Comparison of ENCODE assay signal across 8 cellular contexts in genomic region chr3:186783070-186783730, GRCh38. TPM values are rescaled to one million over a fixed set of nuclear protein-coding genes. Genes with fewer than 3 reads are reported as not detected.
DNase-seq lines count a peak whose midpoint lies in the region; ATAC-seq lines count a peak whose summit lies in the region.

Gene EIF4A2, plus strand, starts transcription at chr3:186783577. Its CDS starts 34 bp downstream, at chr3:186783611.

- peak within 1 kb of the TSS; percentile 92 to 97 for H3K4me3 Mint-ChIP-seq in activated T-cell treated with anti-CD3 and anti-CD28 coated beads, Interleukin-2, amount 50 U/mL, for 72 hours

- peak within 1 kb of the TSS; percentile 99 for H3K4me3 ChIP-seq in muscle layer of duodenum (ENCODE audit: low read depth in 1 of 2, low read length in 2 of 2)

- no peaks in the 10 kb centered on the region for H3K9me3 Mint-ChIP-seq in activated T-cell treated with anti-CD3 and anti-CD28 coated beads, Interleukin-2, amount 50 U/mL, for 72 hours

- DNase-seq in DMS53 treated with DMSO at 0.1 percent for 48 hours (lab: John Stamatoyannopoulos, UW; ENCODE audit: unreplicated experiment) (peak; percentile 63), Kasumi-1 (lab: John Stamatoyannopoulos, UW) (peak; percentile 74 to 82), RKO (ENCODE audit: low spot score) (peak; percentile 89)
- peak; percentile 94 for DNase-seq in activated T-cell treated with anti-CD3 and anti-CD28 coated beads, Interleukin-2, amount 50 U/mL, for 72 hours
- DNase-seq in stimulated activated CD8-positive, alpha-beta memory T cell treated with anti-CD3 and anti-CD28 coated beads, Interleukin-7, amount 100 ng/mL, for 1 hour (ENCODE audit: low read depth in 2 of 2): peak; percentile 80 to 82

- no peaks in the 10 kb centered on the region for H3K9me3 ChIP-seq in muscle layer of duodenum (ENCODE audit: control insufficient read depth in 1 of 2, low read length in 2 of 2)

- peaks cover 43% of the 10 kb centered on the region for H3K4me1 Mint-ChIP-seq in activated T-cell treated with anti-CD3 and anti-CD28 coated beads, Interleukin-2, amount 50 U/mL, for 72 hours (ENCODE audit: low read depth)

- no peaks in the 10 kb centered on the region for H3K27me3 ChIP-seq in muscle layer of duodenum (ENCODE audit: low read depth, low read length)

- H3K27ac ChIP-seq in muscle layer of duodenum (ENCODE audit: low read length): peak within 1 kb of the TSS; percentile 100

- H3K36me3 Mint-ChIP-seq in activated T-cell treated with anti-CD3 and anti-CD28 coated beads, Interleukin-2, amount 50 U/mL, for 72 hours (ENCODE audit: insufficient read depth in 2 of 2): peaks cover 36 to 51% of the 10 kb centered on the region in 2 donors

- H3K4me1 ChIP-seq in muscle layer of duodenum (ENCODE audit: control insufficient read depth in 1 of 2, insufficient read depth in 2 of 2, low read length in 2 of 2): peaks cover 30 to 37% of the 10 kb centered on the region in 2 donors

- no peaks in the 10 kb centered on the region for H3K27me3 Mint-ChIP-seq in activated T-cell treated with anti-CD3 and anti-CD28 coated beads, Interleukin-2, amount 50 U/mL, for 72 hours (ENCODE audit: low read depth)

- H3K36me3 ChIP-seq in muscle layer of duodenum (ENCODE audit: control insufficient read depth in 1 of 2, insufficient read depth in 2 of 2, low read length in 2 of 2): peaks cover 41 to 50% of the 10 kb centered on the region in 2 donors

- peak within 1 kb of the TSS; percentile 99 for H3K27ac Mint-ChIP-seq in activated T-cell treated with anti-CD3 and anti-CD28 coated beads, Interleukin-2, amount 50 U/mL, for 72 hours

- ATAC-seq in GM21825 (IDR thresholded peaks at IDR 0.05; ENCODE audit: unreplicated experiment) (peak; percentile 62), esophagus mucosa (peak; percentile 84)
- ATAC-seq in activated T-cell treated with anti-CD3 and anti-CD28 coated beads, Interleukin-2, amount 50 U/mL, for 72 hours (replicated peaks in 1 of 2): peak; percentile 77 to 79

RNA-seq across cellular contexts. Expression of gene EIF4A2, which starts in this region (rescaled TPM):
- total RNA-seq in activated T-cell treated with anti-CD3 and anti-CD28 coated beads, Interleukin-2, amount 50 U/mL, for 72 hours: 100 to 1,000 TPM; 353 to 492 TPM
- 118 TPM for total RNA-seq in esophagus mucosa

Comparison
In these comparisons a context has a peak if more than half of its experiments do, and no peak if none do; other contexts are left out.
1. Peak in every context shown above with its lines: DNase-seq, ATAC-seq, H3K4me3 ChIP-seq and H3K27ac ChIP-seq.